Comparison of ENCODE assay signal across 1 cellular context in the genomic region with DNA sequence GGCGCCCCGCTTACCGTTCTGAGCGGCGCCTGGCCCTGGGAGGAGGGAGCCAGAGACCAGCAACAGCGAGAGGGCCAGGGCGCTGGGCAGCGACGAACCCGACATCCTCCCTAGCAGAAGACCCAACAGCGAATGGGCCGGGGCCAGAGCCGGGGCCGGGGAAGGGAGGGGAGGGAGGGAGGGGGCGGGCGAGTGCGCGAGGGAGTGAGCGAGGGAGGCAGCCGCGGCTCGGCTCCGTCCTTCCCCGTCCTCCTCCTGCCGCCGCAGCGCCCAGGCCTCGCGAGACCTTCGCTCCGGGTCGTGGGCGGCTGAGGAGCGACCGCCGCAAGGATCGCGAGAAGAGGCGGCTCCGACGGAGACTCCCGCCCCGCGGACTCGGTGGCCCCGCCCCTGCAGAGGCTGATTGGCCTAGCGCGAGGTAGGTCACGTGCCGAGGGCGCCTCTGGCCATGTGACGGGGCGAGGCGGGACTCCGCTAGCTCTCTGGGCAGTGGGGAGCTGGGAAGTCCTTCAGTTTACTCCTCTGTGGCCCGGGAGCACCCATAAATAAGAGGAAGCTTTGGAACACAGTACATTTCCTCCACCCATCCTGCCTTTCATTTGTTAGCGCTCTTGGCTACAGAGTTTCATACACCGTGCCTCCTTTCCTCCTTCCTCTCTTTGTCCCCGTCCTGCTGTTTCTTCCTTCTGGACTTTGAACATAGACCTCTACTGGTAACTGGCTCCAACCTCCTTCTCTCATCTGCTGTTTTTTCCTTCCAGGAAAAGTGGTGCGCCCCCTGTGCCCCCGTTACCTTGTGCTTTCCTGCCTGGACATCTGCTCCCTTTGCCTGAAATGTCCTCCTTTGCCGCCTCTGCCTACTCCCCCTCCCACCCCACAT.
TF ChIP-seq lines count a peak whose summit lies in the region.

NPTN (minus strand) TSS at position 279 of the 880 bp plus-strand sequence; CDS start at position 105, 174 bp downstream.

TF ChIP-seq in HCT116, 20 proteins besides CTCF, POLR2A, EP300 and RAD21 (continued from another document):
- TF ChIP-seq, protein P1, sequence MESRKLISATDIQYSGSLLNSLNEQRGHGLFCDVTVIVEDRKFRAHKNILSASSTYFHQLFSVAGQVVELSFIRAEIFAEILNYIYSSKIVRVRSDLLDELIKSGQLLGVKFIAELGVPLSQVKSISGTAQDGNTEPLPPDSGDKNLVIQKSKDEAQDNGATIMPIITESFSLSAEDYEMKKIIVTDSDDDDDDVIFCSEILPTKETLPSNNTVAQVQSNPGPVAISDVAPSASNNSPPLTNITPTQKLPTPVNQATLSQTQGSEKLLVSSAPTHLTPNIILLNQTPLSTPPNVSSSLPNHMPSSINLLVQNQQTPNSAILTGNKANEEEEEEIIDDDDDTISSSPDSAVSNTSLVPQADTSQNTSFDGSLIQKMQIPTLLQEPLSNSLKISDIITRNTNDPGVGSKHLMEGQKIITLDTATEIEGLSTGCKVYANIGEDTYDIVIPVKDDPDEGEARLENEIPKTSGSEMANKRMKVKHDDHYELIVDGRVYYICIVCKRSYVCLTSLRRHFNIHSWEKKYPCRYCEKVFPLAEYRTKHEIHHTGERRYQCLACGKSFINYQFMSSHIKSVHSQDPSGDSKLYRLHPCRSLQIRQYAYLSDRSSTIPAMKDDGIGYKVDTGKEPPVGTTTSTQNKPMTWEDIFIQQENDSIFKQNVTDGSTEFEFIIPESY (IDR thresholded peaks at IDR 0.05; ENCODE audit: extremely low read depth, insufficient replicate concordance, low read length) = peak; percentile 97
- TF ChIP-seq EZH2 (IDR thresholded peaks at IDR 0.05) (no peak), REST (IDR thresholded peaks at IDR 0.05; ENCODE audit: low read depth) (no peak), ZNF274 (IDR thresholded peaks at IDR 0.05; ENCODE audit: low read depth, low read length) (no peak), ELF1 (IDR thresholded peaks at IDR 0.05; ENCODE audit: borderline replicate concordance, low read depth) (no peak), CBX3 (IDR thresholded peaks at IDR 0.05; ENCODE audit: low read depth) (no peak), ZFX (IDR thresholded peaks at IDR 0.05) (peak; percentile 17; the same call in 1 of the 2 replicates), JUND (IDR thresholded peaks at IDR 0.05) (no peak), SRF (IDR thresholded peaks at IDR 0.05; ENCODE audit: low read depth) (no peak), POLR2AphosphoS5 (IDR thresholded peaks at IDR 0.05; ENCODE audit: low read depth, low read length) (peak; percentile 85), EGR1 (IDR thresholded peaks at IDR 0.05; ENCODE audit: low read depth) (peak; percentile 86)
